8 cellular contexts compared by ENCODE assay signal in the genomic region with DNA sequence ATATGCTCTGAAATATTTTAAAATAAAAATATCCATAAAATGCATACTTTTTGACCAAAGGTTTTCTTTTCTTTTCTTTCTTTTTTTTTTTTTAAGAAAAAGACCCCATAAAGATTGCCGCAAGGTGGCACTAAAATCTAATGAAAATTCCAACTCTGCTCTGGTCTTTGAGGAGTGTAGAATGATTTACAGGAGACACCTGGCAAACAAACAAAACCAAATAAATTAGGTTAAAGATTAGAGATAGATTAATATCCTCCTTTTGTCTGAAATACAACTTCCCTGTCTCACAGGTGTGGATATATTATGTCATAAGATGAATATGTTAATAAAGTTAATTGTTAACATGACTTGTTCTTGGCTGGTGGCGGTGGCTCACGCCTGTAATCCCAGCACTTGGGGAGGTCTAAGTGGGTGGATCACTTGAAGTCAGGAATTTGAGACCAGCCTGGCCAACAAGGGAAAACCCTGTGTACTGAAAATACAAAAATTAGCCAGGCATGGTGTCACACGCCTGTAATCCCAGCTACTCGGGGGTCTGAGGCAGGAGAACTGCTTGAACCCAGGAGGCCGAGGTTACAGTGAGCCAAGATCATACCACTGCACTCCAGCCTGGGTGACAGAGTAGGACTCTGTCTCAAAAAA. TPM values are rescaled to one million over a fixed set of nuclear protein-coding genes. Genes with fewer than 3 reads are reported as not detected.
DNase-seq lines count a peak whose midpoint lies in the region; ATAC-seq, FAIRE-seq and TF ChIP-seq lines count a peak whose summit lies in the region.

No MANE protein-coding gene starts in this region.

- FAIRE-seq in G401.6 (lab: Jason Lieb, UNC): peak; percentile 98

- TF ChIP-seq CTCF in choroid plexus epithelial cell (conservative IDR thresholded peaks at IDR 0.05; ENCODE audit: low read depth, low read length) (peak; percentile 48), omental fat pad (IDR thresholded peaks at IDR 0.05) (no peak)

- peak; percentile 51 for DNase-seq in A172 (ENCODE audit: low spot score)
- DNase-seq in NCI-H446 treated with DMSO at 0.1 percent for 48 hours (lab: John Stamatoyannopoulos, UW): peak; percentile 57
- DNase-seq in choroid plexus epithelial cell (ENCODE audit: low read depth): peak; percentile 74
- peak; percentile 62 for DNase-seq in mucosa of gallbladder (ENCODE audit: low spot score)
- DNase-seq in stimulated activated naive CD4-positive, alpha-beta T cell treated with Interleukin-2 at 50 U/mL for 16 hours (lab: John Stamatoyannopoulos, UW): no peak
- DNase-seq in omental fat pad (ENCODE audit: low spot score): no peak

- ATAC-seq in omental fat pad (ENCODE audit: low FRiP score): no peak
- ATAC-seq in HG03460 (IDR thresholded peaks at IDR 0.05; ENCODE audit: unreplicated experiment): no peak

- no peak overlapping the region for H3K4me3 ChIP-seq in choroid plexus epithelial cell (ENCODE audit: low read depth, low read length)

RNA-seq across cellular contexts. Expression of a gene that starts 3.5 kb away (rescaled TPM):
- 105 and 175 TPM in 2 replicates for total RNA-seq in A172 (2014; rRNA removed; shearing (Covaris generic))
- 445 TPM for total RNA-seq in mucosa of gallbladder
- total RNA-seq in omental fat pad: 1,000 to 10,000 TPM in 3 of 4 donors, 100 to 1,000 TPM in 1; 917 to 1,730 (median 1,246) TPM

Comparison
In these comparisons a context has a peak if more than half of its experiments do, and no peak if none do; other contexts are left out.
1. DNase-seq: peak in A172 (single experiment), NCI-H446 treated with DMSO at 0.1 percent for 48 hours (single experiment), choroid plexus epithelial cell (single experiment) and mucosa of gallbladder (single experiment); none in stimulated activated naive CD4-positive, alpha-beta T cell treated with Interleukin-2 at 50 U/mL for 16 hours (single experiment) and omental fat pad (single experiment).